Comparison of ENCODE assay signal across 20 cellular contexts in genomic region chr1:113675299-113675698, GRCh38.
DNase-seq lines count a peak whose midpoint lies in the region; FAIRE-seq and TF ChIP-seq lines count a peak whose summit lies in the region.
"Had no signal": no experiment of that assay in that cellular context is flagged by ENCODE, and none has a peak within 500 bp of the region (broad histone marks: within the 10 kb centered on the region; RNA-seq: fewer than 3 reads in every experiment).

No MANE protein-coding gene starts in this region.

- H3K4me3 Mint-ChIP-seq in osteocyte (ENCODE audit: unreplicated experiment) = no peak overlapping the region
- H3K4me3 Mint-ChIP-seq: activated CD4-positive, alpha-beta memory T cell treated with anti-CD3 and anti-CD28 coated beads for 36 hours; activated naive CD8-positive, alpha-beta T cell treated with anti-CD3 and anti-CD28 coated beads, Interleukin-2, amount 50 U/mL, for 24 hours; activated T-cell treated with anti-CD3 and anti-CD28 coated beads, Interleukin-2, amount 50 U/mL, for 24 hours; neural crest cell; stimulated activated naive CD8-positive, alpha-beta T cell treated with anti-CD3 and anti-CD28 coated beads, Interleukin-15, Interleukin-2, amounts not matched to agents 100 ng/mL and 50 ng/mL, for 24 hours had no signal

- H3K27me3 Mint-ChIP-seq in osteocyte (ENCODE audit: unreplicated experiment) = no peaks in the 10 kb centered on the region
- H3K27me3 Mint-ChIP-seq: activated CD4-positive, alpha-beta memory T cell treated with anti-CD3 and anti-CD28 coated beads for 36 hours; activated naive CD8-positive, alpha-beta T cell treated with anti-CD3 and anti-CD28 coated beads, Interleukin-2, amount 50 U/mL, for 24 hours; activated T-cell treated with anti-CD3 and anti-CD28 coated beads, Interleukin-2, amount 50 U/mL, for 24 hours; stimulated activated naive CD8-positive, alpha-beta T cell treated with anti-CD3 and anti-CD28 coated beads, Interleukin-15, Interleukin-2, amounts not matched to agents 100 ng/mL and 50 ng/mL, for 24 hours had no signal

- H3K9me3 Mint-ChIP-seq in osteocyte (ENCODE audit: unreplicated experiment) = no peaks in the 10 kb centered on the region
- H3K9me3 Mint-ChIP-seq: activated CD4-positive, alpha-beta memory T cell treated with anti-CD3 and anti-CD28 coated beads for 36 hours; activated naive CD8-positive, alpha-beta T cell treated with anti-CD3 and anti-CD28 coated beads, Interleukin-2, amount 50 U/mL, for 24 hours; activated T-cell treated with anti-CD3 and anti-CD28 coated beads, Interleukin-2, amount 50 U/mL, for 24 hours; neural crest cell; stimulated activated naive CD8-positive, alpha-beta T cell treated with anti-CD3 and anti-CD28 coated beads, Interleukin-15, Interleukin-2, amounts not matched to agents 100 ng/mL and 50 ng/mL, for 24 hours had no signal

- H3K4me1 Mint-ChIP-seq in osteocyte (ENCODE audit: unreplicated experiment) = no peaks in the 10 kb centered on the region
- H3K4me1 Mint-ChIP-seq: activated naive CD8-positive, alpha-beta T cell treated with anti-CD3 and anti-CD28 coated beads, Interleukin-2, amount 50 U/mL, for 24 hours; neural crest cell had no signal

- peak; percentile 78 for FAIRE-seq in H54 (lab: Jason Lieb, UNC)

- no peak for TF ChIP-seq CTCF in osteocyte (IDR thresholded peaks at IDR 0.05)

- no peak overlapping the region for H3K27ac Mint-ChIP-seq in osteocyte (ENCODE audit: unreplicated experiment)
- H3K27ac Mint-ChIP-seq: activated CD4-positive, alpha-beta memory T cell treated with anti-CD3 and anti-CD28 coated beads for 36 hours; activated naive CD8-positive, alpha-beta T cell treated with anti-CD3 and anti-CD28 coated beads, Interleukin-2, amount 50 U/mL, for 24 hours; activated T-cell treated with anti-CD3 and anti-CD28 coated beads, Interleukin-2, amount 50 U/mL, for 24 hours; stimulated activated naive CD8-positive, alpha-beta T cell treated with anti-CD3 and anti-CD28 coated beads, Interleukin-15, Interleukin-2, amounts not matched to agents 100 ng/mL and 50 ng/mL, for 24 hours had no signal

- no peak for DNase-seq in H54 (ENCODE audit: insufficient read length, low spot score)
- peak; percentile 46 for DNase-seq in MV-4-11 (lab: John Stamatoyannopoulos, UW)
- peak; percentile 68 for DNase-seq in amniotic epithelial cell (ENCODE audit: low read depth)
- DNase-seq in kidney tubule cell (ENCODE audit: low spot score) = peak; percentile 17
- no peak for DNase-seq in NCI-H1694 (lab: John Stamatoyannopoulos, UW)
- no peak for DNase-seq in osteocyte (ENCODE audit: extremely low spot score, unreplicated experiment)
- DNase-seq in NCI-H2081 (lab: John Stamatoyannopoulos, UW) = no peak
- no peak for DNase-seq in NCI-H1048 (lab: John Stamatoyannopoulos, UW)
- DNase-seq: activated CD4-positive, alpha-beta memory T cell treated with anti-CD3 and anti-CD28 coated beads for 36 hours; activated naive CD8-positive, alpha-beta T cell treated with anti-CD3 and anti-CD28 coated beads, Interleukin-2, amount 50 U/mL, for 24 hours; activated T-cell treated with anti-CD3 and anti-CD28 coated beads, Interleukin-2, amount 50 U/mL, for 24 hours; caudate nucleus; effector CD8-positive, alpha-beta T cell; H7; left colon; NCI-H2081 treated with DMSO at 0.1 percent for 48 hours; Peyer's patch; upper lobe of right lung had no signal

- TF ChIP-seq POLR2A in H54 (IDR thresholded peaks at IDR 0.05; ENCODE audit: low read depth, low read length) = no peak

- peaks cover 3% of the 10 kb centered on the region for H3K36me3 Mint-ChIP-seq in osteocyte (ENCODE audit: unreplicated experiment)
- H3K36me3 Mint-ChIP-seq: activated CD4-positive, alpha-beta memory T cell treated with anti-CD3 and anti-CD28 coated beads for 36 hours had no signal

Comparison
In these comparisons a context has a peak if more than half of its experiments do, and no peak if none do; other contexts are left out.
1. DNase-seq: peak in MV-4-11 (single experiment), amniotic epithelial cell (single experiment) and kidney tubule cell (single experiment); none in H54 (single experiment), NCI-H1694 (single experiment), osteocyte (single experiment), NCI-H2081 (0 of 2) and NCI-H1048 (single experiment).